8 cellular contexts compared by ENCODE assay signal in the genomic region with DNA sequence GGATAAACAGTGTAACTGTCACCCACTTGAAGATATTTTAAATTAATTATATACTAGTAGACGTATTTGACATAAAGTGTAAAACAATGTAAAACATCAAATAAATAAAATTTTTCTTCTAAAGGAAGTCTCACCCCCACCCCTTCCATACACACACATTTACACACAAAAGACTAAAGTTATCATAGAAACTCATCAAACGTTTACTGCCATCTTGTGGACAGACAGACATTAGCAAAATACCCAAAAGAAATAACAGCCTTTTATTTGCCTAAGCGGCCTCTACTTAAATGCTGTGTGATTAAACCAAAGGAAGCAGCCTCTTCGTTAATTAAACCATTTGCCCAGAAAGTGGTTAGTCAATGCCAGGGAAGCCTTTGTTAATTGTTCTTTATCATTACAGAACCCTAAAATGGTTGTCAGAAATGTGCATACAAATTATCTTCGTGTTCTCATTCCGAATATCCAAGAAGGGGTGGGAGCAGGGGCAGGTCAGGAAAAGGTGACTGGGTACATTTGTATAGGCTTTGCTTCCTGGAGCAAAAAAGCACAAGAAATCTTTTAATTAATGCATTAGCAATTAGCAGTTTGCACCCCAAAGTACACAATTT.
A peak's percentile ranks its signal among the peaks of the same experiment; 100 is the strongest.
DNase-seq lines count a peak whose midpoint lies in the region; ATAC-seq and TF ChIP-seq lines count a peak whose summit lies in the region.

No MANE protein-coding gene starts in this region.

- no peaks in the 10 kb centered on the region for H4K20me1 ChIP-seq in KMS-11 (ENCODE audit: insufficient read depth)
- H4K20me1 ChIP-seq in fibroblast of lung (ENCODE audit: control insufficient read depth, extremely low read depth, insufficient read depth, low read length) = no peaks in the 10 kb centered on the region

- H3K36me3 ChIP-seq in KMS-11 (ENCODE audit: insufficient read depth) = no peaks in the 10 kb centered on the region
- H3K36me3 ChIP-seq in fibroblast of lung (ENCODE audit: control insufficient read depth, insufficient read depth, low read length) = no peaks in the 10 kb centered on the region

- H3K4me2 ChIP-seq in KMS-11 (no peak overlapping the region), fibroblast of lung (ENCODE audit: extremely low read depth, insufficient read depth, low read length) (no peak overlapping the region)

- H3K27me3 ChIP-seq in KMS-11 (ENCODE audit: insufficient read depth, low read depth) (no peaks in the 10 kb centered on the region), fibroblast of lung (ENCODE audit: control insufficient read depth, insufficient read depth, low read length) (peaks cover 2% of the 10 kb centered on the region)

- no peak for ATAC-seq in HG02610 (IDR thresholded peaks at IDR 0.05; ENCODE audit: unreplicated experiment)

- DNase-seq in NOMO-1 (lab: John Stamatoyannopoulos, UW; ENCODE audit: unreplicated experiment in 2 of 2) (peak; percentile 28 to 30), NOMO-1 treated with dmso at 0.1 percent for 144 hours (lab: John Stamatoyannopoulos, UW; ENCODE audit: unreplicated experiment) (no peak), SK-MEL-5 (ENCODE audit: low read depth, low spot score) (peak; percentile 74), fibroblast of lung (ENCODE audit: low read depth in 2 of 2) (peak; percentile 59 to 81), putamen (ENCODE audit: low spot score) (peak; percentile 51), GM19238 (ENCODE audit: insufficient read length, low spot score) (no peak)

- H3K4me1 ChIP-seq in KMS-11 (ENCODE audit: low read depth, poor library complexity, severe bottlenecking) = no peaks in the 10 kb centered on the region
- no peaks in the 10 kb centered on the region for H3K4me1 ChIP-seq in fibroblast of lung (ENCODE audit: control insufficient read depth, extremely low read depth, insufficient read depth, low read length)

- no peaks in the 10 kb centered on the region for H3K9me3 ChIP-seq in fibroblast of lung (ENCODE audit: control insufficient read depth, insufficient read depth, low read depth, low read length)

- peak; percentile 63 for TF ChIP-seq CTCF in KMS-11 (conservative IDR thresholded peaks at IDR 0.05; ENCODE audit: low read depth, low read length)
- peak; percentile 55 to 61 for TF ChIP-seq CTCF in fibroblast of lung (conservative IDR thresholded peaks at IDR 0.05 in 1 of 2, IDR thresholded peaks at IDR 0.05 in 1 of 2; ENCODE audit: low read depth in 1 of 2, low read length in 2 of 2)

- no peak overlapping the region for H2AFZ ChIP-seq in KMS-11 (ENCODE audit: low read depth)
- H2AFZ ChIP-seq in fibroblast of lung (ENCODE audit: low read length) = no peak overlapping the region

- H3K4me3 ChIP-seq in KMS-11 (IDR thresholded peaks at IDR 0.05; ENCODE audit: insufficient read depth, low read depth, low read length) (no peak overlapping the region), fibroblast of lung (replicated peaks in 1 of 4; ENCODE audit: control extremely low read depth in 1 of 4, insufficient read depth in 1 of 4, low read depth in 3 of 4, low read length in 4 of 4) (no peak overlapping the region)

- no peak overlapping the region for H3K27ac ChIP-seq in KMS-11
- H3K27ac ChIP-seq in fibroblast of lung (ENCODE audit: insufficient read depth, low read length) = no peak overlapping the region

- H3K9ac ChIP-seq in KMS-11 = no peak overlapping the region
- H3K9ac ChIP-seq in fibroblast of lung (ENCODE audit: insufficient read depth, low read length) = no peak overlapping the region

- H3K79me2 ChIP-seq in KMS-11 (ENCODE audit: insufficient read depth, low read depth) (no peaks in the 10 kb centered on the region), fibroblast of lung (ENCODE audit: control insufficient read depth, insufficient read depth, low read length) (no peaks in the 10 kb centered on the region)

- in situ Hi-C loops in SK-MEL-5 (cut with HindIII; ENCODE audit: low pct_unique_long_range_greater_than_20kb, low sequenced_read_pairs) = no loop called here

Comparison
In these comparisons a context has a peak if more than half of its experiments do, and no peak if none do; other contexts are left out.
1. DNase-seq: peak in NOMO-1 (2 of 2), SK-MEL-5 (single experiment), fibroblast of lung (2 of 2) and putamen (single experiment); none in NOMO-1 treated with dmso at 0.1 percent for 144 hours (single experiment) and GM19238 (single experiment).